In the genomic region with DNA sequence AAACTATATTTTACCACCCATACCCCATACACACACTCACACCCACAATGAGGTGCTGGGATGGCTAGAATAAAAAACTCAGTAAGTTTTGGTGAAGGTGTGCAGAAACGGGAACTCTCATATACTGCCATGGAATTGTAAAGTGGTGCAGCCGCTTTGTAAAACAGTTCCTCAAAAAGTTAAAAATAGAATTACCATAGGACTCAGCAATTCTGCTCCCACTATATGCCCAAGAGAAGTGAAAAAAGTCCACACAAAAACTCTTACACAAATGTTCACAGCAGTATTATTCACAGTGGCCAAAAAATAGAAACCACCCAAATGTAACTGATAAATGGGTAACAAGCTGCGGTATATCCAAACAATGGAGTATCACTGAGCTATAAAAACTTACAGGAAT, we compare ENCODE assay signal across 23 cellular contexts.
"Had no signal": no experiment of that assay in that cellular context is flagged by ENCODE, and none has a peak within 500 bp of the region (broad histone marks: within the 10 kb centered on the region; RNA-seq: fewer than 3 reads in every experiment).

No MANE protein-coding gene starts in this region.

- H3K4me3 ChIP-seq: gastroesophageal sphincter, heart right ventricle, left ventricle myocardium inferior, thyroid gland had no signal

- H3K27me3 ChIP-seq: brain microvascular endothelial cell, gastroesophageal sphincter, heart right ventricle, thyroid gland had no signal

- H3K27ac ChIP-seq: gastroesophageal sphincter, heart right ventricle, left ventricle myocardium inferior, thyroid gland had no signal

- H3K36me3 ChIP-seq: brain microvascular endothelial cell, gastroesophageal sphincter, left ventricle myocardium inferior, thyroid gland had no signal

- ATAC-seq: activated CD4-positive, CD25-positive, alpha-beta regulatory T cell treated with anti-CD3 and anti-CD28 coated beads, Interleukin-2, amount 50 U/mL, for 24 hours; esophagus mucosa; gastroesophageal sphincter; heart right ventricle had no signal

- DNase-seq: activated CD4-positive, alpha-beta T cell treated with anti-CD3 and anti-CD28 coated beads, Interleukin-2, amount 50 U/mL, for 1 hour; activated CD8-positive, alpha-beta memory T cell treated with anti-CD3 and anti-CD28 coated beads for 24 hours; activated CD8-positive, alpha-beta memory T cell treated with anti-CD3 and anti-CD28 coated beads, Interleukin-2, amount 50 U/mL, for 48 hours; activated gamma-delta T cell treated with Interleukin-2 at 50 U/mL for 16 hours; activated T-cell treated with anti-CD3 and anti-CD28 coated beads, Interleukin-2, amount 50 U/mL, for 48 hours; anterior cingulate cortex; brain microvascular endothelial cell; cortex of kidney; effector CD4-positive, alpha-beta T cell; heart right ventricle; immature natural killer cell; kidney glomerular epithelial cell; left ventricle myocardium inferior; nephron progenitor cell; occipital lobe; retina; stimulated activated CD8-positive, alpha-beta memory T cell treated with anti-CD3 and anti-CD28 coated beads, Interleukin-4, amount 100 ng/mL, for 48 hours; stimulated activated naive CD4-positive, alpha-beta T cell treated with Interleukin-2 at 50 U/mL for 16 hours; T1000; thyroid gland had no signal

- H3K4me1 ChIP-seq: gastroesophageal sphincter had no signal

- H3K9me3 ChIP-seq: gastroesophageal sphincter, left ventricle myocardium inferior, thyroid gland had no signal
